In the genomic region with DNA sequence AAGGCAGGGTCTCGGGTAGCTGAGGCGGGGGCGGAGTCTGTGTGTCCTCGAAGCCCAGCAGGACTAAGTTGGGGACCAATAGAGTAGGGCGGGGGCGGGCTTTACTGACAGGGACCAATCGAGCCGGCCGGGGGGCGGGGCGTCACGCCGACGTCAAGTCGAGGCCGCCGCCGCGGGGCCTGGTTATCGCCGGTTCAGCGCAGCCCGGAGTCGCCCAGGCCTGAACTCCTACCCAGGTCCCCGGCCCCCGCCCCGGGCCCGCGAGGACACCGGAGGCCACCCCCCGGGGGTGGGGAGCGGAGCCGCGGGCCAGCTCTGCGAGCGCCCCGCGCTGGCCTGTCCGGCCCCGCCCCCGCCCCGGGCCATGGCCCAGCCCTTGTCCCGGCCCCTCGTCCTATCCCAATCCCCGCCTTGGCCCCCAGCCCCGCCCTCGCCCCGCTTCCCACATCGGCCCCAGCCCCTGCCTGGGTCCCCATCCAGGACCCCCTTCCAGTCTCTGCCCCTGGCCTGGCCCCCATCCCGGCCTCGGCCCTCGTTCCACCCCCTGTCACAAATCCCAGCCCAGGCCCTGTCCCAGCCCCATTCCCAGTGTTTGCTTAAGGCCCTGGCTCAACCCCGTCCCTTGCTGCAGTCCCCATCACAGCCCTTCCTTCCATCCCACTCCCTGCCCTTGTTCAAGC, we compare ENCODE assay signal across 8 cellular contexts. TPM values are rescaled to one million over a fixed set of nuclear protein-coding genes. Genes with fewer than 3 reads are reported as not detected.
DNase-seq lines count a peak whose midpoint lies in the region; ATAC-seq and TF ChIP-seq lines count a peak whose summit lies in the region.

A gene with protein sequence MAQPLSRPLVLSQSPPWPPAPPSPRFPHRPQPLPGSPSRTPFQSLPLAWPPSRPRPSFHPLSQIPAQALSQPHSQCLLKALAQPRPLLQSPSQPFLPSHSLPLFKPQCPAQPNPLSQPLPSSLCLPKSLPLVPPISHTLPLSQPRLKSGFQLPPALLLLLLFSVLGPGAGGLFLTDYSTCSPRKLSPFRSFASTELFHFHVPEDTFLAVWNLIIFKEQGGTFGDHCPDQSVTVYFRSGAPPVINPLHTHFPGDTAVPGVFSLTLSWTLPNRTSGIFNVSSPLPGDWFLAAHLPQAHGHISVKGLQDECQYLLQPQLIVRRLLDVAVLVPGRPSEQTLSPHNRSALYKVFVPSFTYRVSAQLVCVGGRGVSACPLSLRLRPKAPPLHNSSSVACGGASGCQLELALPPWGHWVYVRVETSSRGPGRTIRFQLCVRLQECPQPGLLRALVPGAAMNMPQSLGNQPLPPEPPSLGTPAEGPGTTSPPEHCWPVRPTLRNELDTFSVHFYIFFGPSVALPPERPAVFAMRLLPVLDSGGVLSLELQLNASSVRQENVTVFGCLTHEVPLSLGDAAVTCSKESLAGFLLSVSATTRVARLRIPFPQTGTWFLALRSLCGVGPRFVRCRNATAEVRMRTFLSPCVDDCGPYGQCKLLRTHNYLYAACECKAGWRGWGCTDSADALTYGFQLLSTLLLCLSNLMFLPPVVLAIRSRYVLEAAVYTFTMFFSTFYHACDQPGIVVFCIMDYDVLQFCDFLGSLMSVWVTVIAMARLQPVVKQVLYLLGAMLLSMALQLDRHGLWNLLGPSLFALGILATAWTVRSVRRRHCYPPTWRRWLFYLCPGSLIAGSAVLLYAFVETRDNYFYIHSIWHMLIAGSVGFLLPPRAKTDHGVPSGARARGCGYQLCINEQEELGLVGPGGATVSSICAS (plus strand): TSS at position 145 of the 680 bp plus-strand sequence. CDS start 220 bp downstream, at position 365.

- peak within 1 kb of the TSS; percentile 96 for H3K27ac Mint-ChIP-seq in activated T-helper 17 cell treated with anti-CD3 and anti-CD28 coated beads, Interleukin-2, amount 50 U/mL, for 72 hours
- peak within 1 kb of the TSS; percentile 60 to 69 for H3K27ac Mint-ChIP-seq in natural killer cell treated with Interleukin-12 subunit alpha and Interleukin-12 subunit beta and Interleukin-15 and Interleukin-18, amount 100 ng/mL, for 72 hours

- H3K4me1 Mint-ChIP-seq in activated T-helper 17 cell treated with anti-CD3 and anti-CD28 coated beads, Interleukin-2, amount 50 U/mL, for 72 hours: peaks cover 17% of the 10 kb centered on the region
- peaks cover 15 to 19% of the 10 kb centered on the region in 2 donors for H3K4me1 Mint-ChIP-seq in natural killer cell treated with Interleukin-12 subunit alpha and Interleukin-12 subunit beta and Interleukin-15 and Interleukin-18, amount 100 ng/mL, for 72 hours (ENCODE audit: low read depth in 2 of 2)

- H3K4me3 ChIP-seq in GM23248 (peak within 1 kb of the TSS; percentile 83), fibroblast of pulmonary artery (replicated peaks; ENCODE audit: low read depth, low read length) (peak within 1 kb of the TSS; percentile 75)

- H3F3A ChIP-seq in GM23248 (ENCODE audit: insufficient read depth): peaks cover 12% of the 10 kb centered on the region

- no peaks in the 10 kb centered on the region for H3K27me3 ChIP-seq in GM23248 (replicated peaks; ENCODE audit: insufficient read depth)

- H3K36me3 Mint-ChIP-seq in activated T-helper 17 cell treated with anti-CD3 and anti-CD28 coated beads, Interleukin-2, amount 50 U/mL, for 72 hours (ENCODE audit: low read depth): no peaks in the 10 kb centered on the region
- no peaks in the 10 kb centered on the region for H3K36me3 Mint-ChIP-seq in natural killer cell treated with Interleukin-12 subunit alpha and Interleukin-12 subunit beta and Interleukin-15 and Interleukin-18, amount 100 ng/mL, for 72 hours

- ATAC-seq in activated T-helper 17 cell treated with anti-CD3 and anti-CD28 coated beads, Interleukin-2, amount 50 U/mL, for 72 hours (replicated peaks): peak; percentile 96
- peak; percentile 96 for ATAC-seq in natural killer cell treated with Interleukin-12 subunit alpha and Interleukin-12 subunit beta and Interleukin-15 and Interleukin-18, amount 100 ng/mL, for 72 hours

- peak within 1 kb of the TSS; percentile 96 for H3K4me3 Mint-ChIP-seq in activated T-helper 17 cell treated with anti-CD3 and anti-CD28 coated beads, Interleukin-2, amount 50 U/mL, for 72 hours
- peak within 1 kb of the TSS; percentile 97 for H3K4me3 Mint-ChIP-seq in natural killer cell treated with Interleukin-12 subunit alpha and Interleukin-12 subunit beta and Interleukin-15 and Interleukin-18, amount 100 ng/mL, for 72 hours

- H3K4me1 ChIP-seq in GM23248 (ENCODE audit: insufficient read depth): peaks cover 27% of the 10 kb centered on the region

- H2AFZ ChIP-seq in GM23248: peak within 1 kb of the TSS; percentile 98

- H3K27ac ChIP-seq in GM23248: peak within 1 kb of the TSS; percentile 53

- H3K36me3 ChIP-seq in GM23248 (ENCODE audit: low read depth): no peaks in the 10 kb centered on the region

- H3K9ac ChIP-seq in GM23248: peak within 1 kb of the TSS; percentile 87

- peak; percentile 74 for DNase-seq in DMS114 treated with DMSO at 0.1 percent for 48 hours (lab: John Stamatoyannopoulos, UW; ENCODE audit: unreplicated experiment)
- DNase-seq in GM23248: peak; percentile 99
- peak; percentile 85 for DNase-seq in LHCN-M2 (ENCODE audit: low read depth)
- peak; percentile 91 for DNase-seq in RKO (ENCODE audit: low spot score)
- peak; percentile 89 for DNase-seq in fibroblast of pulmonary artery (ENCODE audit: low read depth)
- peak; percentile 90 for DNase-seq in natural killer cell treated with Interleukin-12 subunit alpha and Interleukin-12 subunit beta and Interleukin-15 and Interleukin-18, amount 100 ng/mL, for 72 hours (ENCODE audit: low spot score)
- DNase-seq in stimulated activated naive CD4-positive, alpha-beta T cell (lab: John Stamatoyannopoulos, UW): peak; percentile 83 to 95 (median 90)

- no peaks in the 10 kb centered on the region for H3K27me3 Mint-ChIP-seq in activated T-helper 17 cell treated with anti-CD3 and anti-CD28 coated beads, Interleukin-2, amount 50 U/mL, for 72 hours
- no peaks in the 10 kb centered on the region for H3K27me3 Mint-ChIP-seq in natural killer cell treated with Interleukin-12 subunit alpha and Interleukin-12 subunit beta and Interleukin-15 and Interleukin-18, amount 100 ng/mL, for 72 hours

- H3K4me2 ChIP-seq in GM23248 (ENCODE audit: unreplicated experiment): peak within 1 kb of the TSS; percentile 90

- H3K79me2 ChIP-seq in GM23248 (ENCODE audit: insufficient read depth): peaks cover 10% of the 10 kb centered on the region; the same call in 1 of the 2 replicates

- H3K9me3 Mint-ChIP-seq in activated T-helper 17 cell treated with anti-CD3 and anti-CD28 coated beads, Interleukin-2, amount 50 U/mL, for 72 hours: no peaks in the 10 kb centered on the region
- H3K9me3 Mint-ChIP-seq in natural killer cell treated with Interleukin-12 subunit alpha and Interleukin-12 subunit beta and Interleukin-15 and Interleukin-18, amount 100 ng/mL, for 72 hours: no peaks in the 10 kb centered on the region

- no peak for TF ChIP-seq CTCF in fibroblast of pulmonary artery (IDR thresholded peaks at IDR 0.05; ENCODE audit: low read length, missing control alignments)

- in situ Hi-C loops in GM23248 (cut with MboI): no loop called here

- no peaks in the 10 kb centered on the region for H3K9me3 ChIP-seq in GM23248 (ENCODE audit: low read depth)

- no peaks in the 10 kb centered on the region for H4K20me1 ChIP-seq in GM23248 (ENCODE audit: insufficient read depth)

- H3K9me2 ChIP-seq in GM23248 (ENCODE audit: insufficient read depth): no peaks in the 10 kb centered on the region

- 0 to 1% methylated on average over 5 to 33 of the region's 53 CpGs for WGBS in GM23248 (ENCODE audit: low coverage in 1 of 2, low lambda C conversion rate in 2 of 2, missing lambda C conversion rate in 2 of 2), 2 experiments

RNA-seq across cellular contexts. Expression of the gene that starts here (rescaled TPM):
- total RNA-seq in GM23248 (2014; rRNA removed; shearing (Covaris generic)): 3.7 and 3.9 TPM in 2 replicates
- polyA plus RNA-seq in GM23248 (2016; fragmentation: Nextera tagmentation; extraction: Ambion mirVana): 4.0 and 4.9 TPM in 2 replicates
- 2.8 and 3.6 TPM in 2 replicates for total RNA-seq in LHCN-M2 (2014; rRNA removed)
- 11.5 TPM for polyA plus RNA-seq in LHCN-M2 (2012)
- 1 to 10 TPM; 2.4 to 6.8 TPM for total RNA-seq in activated T-helper 17 cell treated with anti-CD3 and anti-CD28 coated beads, Interleukin-2, amount 50 U/mL, for 72 hours
- total RNA-seq in natural killer cell treated with Interleukin-12 subunit alpha and Interleukin-12 subunit beta and Interleukin-15 and Interleukin-18, amount 100 ng/mL, for 72 hours: 1 to 10 TPM; 1.8 TPM

Comparison
In these comparisons a context has a peak if more than half of its experiments do, and no peak if none do; other contexts are left out.
1. Peak in every context shown above with its lines: DNase-seq, ATAC-seq, H3K4me3 ChIP-seq and H3K27ac ChIP-seq.